In genomic region chr12:73374360-73374759, GRCh38 we compare ENCODE assay signal across 8 cellular contexts.
"Had no signal": no experiment of that assay in that cellular context is flagged by ENCODE, and none has a peak within 500 bp of the region (broad histone marks: within the 10 kb centered on the region; RNA-seq: fewer than 3 reads in every experiment).

No MANE protein-coding gene starts in this region.

- H3K9ac ChIP-seq: KMS-11 had no signal

- H3K4me3 ChIP-seq: GM23338 had no signal

- ATAC-seq: GM23338 had no signal

- DNase-seq: H9, HCEC 1CT, KBM-7 had no signal

- H3K4me2 ChIP-seq: GM23338, KMS-11 had no signal

- H2AFZ ChIP-seq: GM23338 had no signal

- FAIRE-seq: H1, H54, HTR-8/SVneo had no signal

- H3K27ac ChIP-seq: KMS-11 had no signal
